In the genomic region with DNA sequence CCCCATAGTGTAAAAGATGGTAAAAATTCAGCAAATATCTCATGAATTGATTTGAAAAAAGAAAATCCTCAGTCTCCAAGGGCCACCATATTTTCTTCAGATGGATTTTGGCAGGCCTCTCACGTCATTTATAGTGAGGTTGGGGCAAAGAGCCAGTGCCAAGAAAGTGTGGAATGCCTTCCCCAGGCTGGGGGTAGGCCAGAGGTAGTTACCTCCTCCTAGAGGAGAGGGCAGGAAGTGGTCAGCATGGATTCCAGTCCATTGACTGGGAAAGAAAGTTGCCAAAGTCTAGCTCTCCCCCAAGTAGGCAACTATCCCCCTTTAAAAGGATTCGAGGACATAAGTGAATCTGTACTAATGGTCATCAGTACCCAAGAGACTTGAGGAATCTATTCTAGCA, we compare ENCODE assay signal across 1 cellular context.
TF ChIP-seq lines count a peak whose summit lies in the region.

No MANE protein-coding gene starts in this region.

TF ChIP-seq in WTC11, 78 proteins besides CTCF, POLR2A, EP300 and RAD21 (continued from another document):
- TF ChIP-seq HMGA2 (CRISPR knock-in tag; IDR thresholded peaks at IDR 0.05) (no peak), EMX1 (CRISPR knock-in tag; IDR thresholded peaks at IDR 0.05) (no peak), ESRRA (CRISPR knock-in tag; IDR thresholded peaks at IDR 0.05; ENCODE audit: borderline replicate concordance) (no peak), ZNF219 (CRISPR knock-in tag; IDR thresholded peaks at IDR 0.05; ENCODE audit: borderline replicate concordance) (no peak), CREM (CRISPR knock-in tag; IDR thresholded peaks at IDR 0.05) (no peak), FOXJ3 (CRISPR knock-in tag; IDR thresholded peaks at IDR 0.05; ENCODE audit: borderline replicate concordance) (no peak), ZNF423 (CRISPR knock-in tag; IDR thresholded peaks at IDR 0.05) (no peak)
- TF ChIP-seq, protein P1, sequence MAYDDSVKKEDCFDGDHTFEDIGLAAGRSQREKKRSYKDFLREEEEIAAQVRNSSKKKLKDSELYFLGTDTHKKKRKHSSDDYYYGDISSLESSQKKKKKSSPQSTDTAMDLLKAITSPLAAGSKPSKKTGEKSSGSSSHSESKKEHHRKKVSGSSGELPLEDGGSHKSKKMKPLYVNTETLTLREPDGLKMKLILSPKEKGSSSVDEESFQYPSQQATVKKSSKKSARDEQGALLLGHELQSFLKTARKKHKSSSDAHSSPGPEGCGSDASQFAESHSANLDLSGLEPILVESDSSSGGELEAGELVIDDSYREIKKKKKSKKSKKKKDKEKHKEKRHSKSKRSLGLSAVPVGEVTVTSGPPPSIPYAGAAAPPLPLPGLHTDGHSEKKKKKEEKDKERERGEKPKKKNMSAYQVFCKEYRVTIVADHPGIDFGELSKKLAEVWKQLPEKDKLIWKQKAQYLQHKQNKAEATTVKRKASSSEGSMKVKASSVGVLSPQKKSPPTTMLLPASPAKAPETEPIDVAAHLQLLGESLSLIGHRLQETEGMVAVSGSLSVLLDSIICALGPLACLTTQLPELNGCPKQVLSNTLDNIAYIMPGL (CRISPR knock-in tag; IDR thresholded peaks at IDR 0.05): no peak
- TF ChIP-seq, protein P2, sequence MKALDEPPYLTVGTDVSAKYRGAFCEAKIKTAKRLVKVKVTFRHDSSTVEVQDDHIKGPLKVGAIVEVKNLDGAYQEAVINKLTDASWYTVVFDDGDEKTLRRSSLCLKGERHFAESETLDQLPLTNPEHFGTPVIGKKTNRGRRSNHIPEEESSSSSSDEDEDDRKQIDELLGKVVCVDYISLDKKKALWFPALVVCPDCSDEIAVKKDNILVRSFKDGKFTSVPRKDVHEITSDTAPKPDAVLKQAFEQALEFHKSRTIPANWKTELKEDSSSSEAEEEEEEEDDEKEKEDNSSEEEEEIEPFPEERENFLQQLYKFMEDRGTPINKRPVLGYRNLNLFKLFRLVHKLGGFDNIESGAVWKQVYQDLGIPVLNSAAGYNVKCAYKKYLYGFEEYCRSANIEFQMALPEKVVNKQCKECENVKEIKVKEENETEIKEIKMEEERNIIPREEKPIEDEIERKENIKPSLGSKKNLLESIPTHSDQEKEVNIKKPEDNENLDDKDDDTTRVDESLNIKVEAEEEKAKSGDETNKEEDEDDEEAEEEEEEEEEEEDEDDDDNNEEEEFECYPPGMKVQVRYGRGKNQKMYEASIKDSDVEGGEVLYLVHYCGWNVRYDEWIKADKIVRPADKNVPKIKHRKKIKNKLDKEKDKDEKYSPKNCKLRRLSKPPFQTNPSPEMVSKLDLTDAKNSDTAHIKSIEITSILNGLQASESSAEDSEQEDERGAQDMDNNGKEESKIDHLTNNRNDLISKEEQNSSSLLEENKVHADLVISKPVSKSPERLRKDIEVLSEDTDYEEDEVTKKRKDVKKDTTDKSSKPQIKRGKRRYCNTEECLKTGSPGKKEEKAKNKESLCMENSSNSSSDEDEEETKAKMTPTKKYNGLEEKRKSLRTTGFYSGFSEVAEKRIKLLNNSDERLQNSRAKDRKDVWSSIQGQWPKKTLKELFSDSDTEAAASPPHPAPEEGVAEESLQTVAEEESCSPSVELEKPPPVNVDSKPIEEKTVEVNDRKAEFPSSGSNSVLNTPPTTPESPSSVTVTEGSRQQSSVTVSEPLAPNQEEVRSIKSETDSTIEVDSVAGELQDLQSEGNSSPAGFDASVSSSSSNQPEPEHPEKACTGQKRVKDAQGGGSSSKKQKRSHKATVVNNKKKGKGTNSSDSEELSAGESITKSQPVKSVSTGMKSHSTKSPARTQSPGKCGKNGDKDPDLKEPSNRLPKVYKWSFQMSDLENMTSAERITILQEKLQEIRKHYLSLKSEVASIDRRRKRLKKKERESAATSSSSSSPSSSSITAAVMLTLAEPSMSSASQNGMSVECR (CRISPR knock-in tag; IDR thresholded peaks at IDR 0.05; ENCODE audit: borderline replicate concordance): no peak
- TF ChIP-seq, protein P3, sequence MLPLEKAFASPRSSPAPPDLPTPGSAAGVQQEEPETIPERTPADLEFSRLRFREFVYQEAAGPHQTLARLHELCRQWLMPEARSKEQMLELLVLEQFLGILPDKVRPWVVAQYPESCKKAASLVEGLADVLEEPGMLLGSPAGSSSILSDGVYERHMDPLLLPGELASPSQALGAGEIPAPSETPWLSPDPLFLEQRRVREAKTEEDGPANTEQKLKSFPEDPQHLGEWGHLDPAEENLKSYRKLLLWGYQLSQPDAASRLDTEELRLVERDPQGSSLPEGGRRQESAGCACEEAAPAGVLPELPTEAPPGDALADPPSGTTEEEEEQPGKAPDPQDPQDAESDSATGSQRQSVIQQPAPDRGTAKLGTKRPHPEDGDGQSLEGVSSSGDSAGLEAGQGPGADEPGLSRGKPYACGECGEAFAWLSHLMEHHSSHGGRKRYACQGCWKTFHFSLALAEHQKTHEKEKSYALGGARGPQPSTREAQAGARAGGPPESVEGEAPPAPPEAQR (CRISPR knock-in tag; IDR thresholded peaks at IDR 0.05): no peak
